17 cellular contexts compared by ENCODE assay signal in the genomic region with DNA sequence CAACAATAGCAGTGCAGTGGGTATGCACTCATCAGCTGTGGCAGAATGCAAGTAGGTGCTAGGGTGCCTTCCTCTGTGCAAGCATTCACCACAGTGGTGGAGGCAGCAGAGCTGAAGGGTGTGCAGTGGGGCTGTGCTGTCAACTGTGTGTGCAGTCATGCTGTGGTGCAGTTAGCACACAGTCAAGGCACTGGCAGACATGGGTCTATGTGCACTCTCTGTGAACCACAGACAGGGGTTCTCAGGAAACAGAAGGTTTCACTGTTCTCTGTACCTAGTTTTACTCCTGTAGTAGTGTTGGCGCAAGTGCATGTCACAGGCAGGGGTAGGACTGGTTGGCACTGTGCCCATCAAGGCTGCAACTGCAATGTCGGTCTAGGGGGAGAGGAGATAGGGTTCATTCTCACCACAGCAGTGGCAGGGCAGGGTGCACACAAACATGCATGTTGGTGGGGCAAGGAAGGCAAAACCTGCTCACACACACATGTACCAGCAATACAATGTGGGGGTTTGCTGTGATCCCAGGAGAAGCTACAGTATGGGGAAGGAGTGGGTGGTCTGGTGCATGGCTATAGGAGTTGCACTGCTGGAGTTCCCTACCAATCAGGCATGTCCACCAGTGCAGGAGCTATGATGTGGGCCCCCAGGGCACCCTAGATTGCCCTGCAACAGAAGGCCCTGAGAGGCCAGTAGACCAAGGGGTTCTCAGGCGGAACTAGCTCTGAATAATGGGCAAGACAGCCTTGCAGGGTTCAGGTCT.
DNase-seq lines count a peak whose midpoint lies in the region; ATAC-seq and TF ChIP-seq lines count a peak whose summit lies in the region.
"Had no signal": no experiment of that assay in that cellular context is flagged by ENCODE, and none has a peak within 500 bp of the region (broad histone marks: within the 10 kb centered on the region; RNA-seq: fewer than 3 reads in every experiment).

No MANE protein-coding gene starts in this region.

- intact Hi-C loops in naive thymus-derived CD4-positive, alpha-beta T cell (cut with micrococcal nuclease), result no loop called here
- intact Hi-C loops in aorta (cut with DNase I), result no loop called here

- H3K27me3 Mint-ChIP-seq in chondrocyte (ENCODE audit: low read depth), result no peaks in the 10 kb centered on the region
- H3K27me3 Mint-ChIP-seq in naive thymus-derived CD4-positive, alpha-beta T cell, result peaks cover 0 to 5% (median 4%) of the 10 kb centered on the region in 5 donors
- H3K27me3 Mint-ChIP-seq: B cell had no signal

- H3K4me3 Mint-ChIP-seq in chondrocyte (ENCODE audit: unreplicated experiment), result no peak overlapping the region
- H3K4me3 Mint-ChIP-seq in naive thymus-derived CD4-positive, alpha-beta T cell, result no peak overlapping the region
- H3K4me3 Mint-ChIP-seq: B cell; CD8-positive, alpha-beta T cell; IgD-negative memory B cell had no signal

- H3K27me3 ChIP-seq in MM.1S (replicated peaks; ENCODE audit: insufficient read depth, low read length) (no peaks in the 10 kb centered on the region), aorta (ENCODE audit: control insufficient read depth in 1 of 2, insufficient read depth in 2 of 2, low read length in 1 of 2) (no peaks in the 10 kb centered on the region)
- no peaks in the 10 kb centered on the region for H3K27me3 ChIP-seq in naive thymus-derived CD4-positive, alpha-beta T cell (ENCODE audit: control insufficient read depth in 2 of 2, insufficient read depth in 2 of 2, low read length in 2 of 2)
- H3K27me3 ChIP-seq: BLaER1 treated with 17β-estradiol and CSF1 and Interleukin-3, amounts not matched to agents 10 nM and 100 nM had no signal

- H3K4me3 ChIP-seq in MM.1S (ENCODE audit: low read length), result no peak overlapping the region
- H3K4me3 ChIP-seq in naive thymus-derived CD4-positive, alpha-beta T cell (ENCODE audit: low read length), result no peak overlapping the region
- H3K4me3 ChIP-seq in aorta (ENCODE audit: low read length in 2 of 2), result no peak overlapping the region
- H3K4me3 ChIP-seq: BLaER1 treated with 17β-estradiol and CSF1 and Interleukin-3, amounts not matched to agents 10 nM and 100 nM; GM23248 had no signal

- H3K9me3 ChIP-seq in MM.1S (replicated peaks; ENCODE audit: insufficient read depth, low read length), result no peaks in the 10 kb centered on the region
- H3K9me3 ChIP-seq in naive thymus-derived CD4-positive, alpha-beta T cell (ENCODE audit: control insufficient read depth in 2 of 3, low read length in 3 of 3), result no peaks in the 10 kb centered on the region
- no peaks in the 10 kb centered on the region for H3K9me3 ChIP-seq in aorta (ENCODE audit: control insufficient read depth, low read length)

- H3K36me3 ChIP-seq in MM.1S (replicated peaks; ENCODE audit: insufficient read depth, low read length) (no peaks in the 10 kb centered on the region), aorta (ENCODE audit: control insufficient read depth in 1 of 2, insufficient read depth in 2 of 2, low read length in 1 of 2) (no peaks in the 10 kb centered on the region)
- no peaks in the 10 kb centered on the region for H3K36me3 ChIP-seq in naive thymus-derived CD4-positive, alpha-beta T cell (ENCODE audit: control insufficient read depth in 2 of 3, insufficient read depth in 3 of 3, low read length in 3 of 3)
- H3K36me3 ChIP-seq: BLaER1 treated with 17β-estradiol and CSF1 and Interleukin-3, amounts not matched to agents 10 nM and 100 nM had no signal

- H3K9me3 Mint-ChIP-seq in chondrocyte (ENCODE audit: low read depth), result peaks cover 19% of the 10 kb centered on the region
- peaks cover 8 to 53% (median 21%) of the 10 kb centered on the region in 11 donors for H3K9me3 Mint-ChIP-seq in naive thymus-derived CD4-positive, alpha-beta T cell

- H4K20me1 ChIP-seq in MM.1S (ENCODE audit: insufficient read depth, low read length), result no peaks in the 10 kb centered on the region
- H4K20me1 ChIP-seq: BLaER1 treated with 17β-estradiol and CSF1 and Interleukin-3, amounts not matched to agents 10 nM and 100 nM had no signal

- no peaks in the 10 kb centered on the region for H3K9me2 ChIP-seq in MM.1S (replicated peaks; ENCODE audit: insufficient read depth, low read length)

- no peak for TF ChIP-seq CTCF in MM.1S (IDR thresholded peaks at IDR 0.05; ENCODE audit: low read length)
- no peak for TF ChIP-seq CTCF in chondrocyte (IDR thresholded peaks at IDR 0.05)

- ATAC-seq in naive thymus-derived CD4-positive, alpha-beta T cell, result peak; percentile 16
- ATAC-seq in aorta (ENCODE audit: low FRiP score) (peak; percentile 50), HG03432 (IDR thresholded peaks at IDR 0.05; ENCODE audit: unreplicated experiment) (no peak), HG03108 (IDR thresholded peaks at IDR 0.05; ENCODE audit: unreplicated experiment) (no peak)
- ATAC-seq: CD8-positive, alpha-beta T cell; HepG2 had no signal

- no peak overlapping the region for H2AFZ ChIP-seq in MM.1S (ENCODE audit: low read length)
- H2AFZ ChIP-seq: GM23248 had no signal

- no peaks in the 10 kb centered on the region for H3F3A ChIP-seq in MM.1S (ENCODE audit: insufficient read depth, low read length)

- H3K36me3 Mint-ChIP-seq in chondrocyte (ENCODE audit: low read depth), result no peaks in the 10 kb centered on the region
- peaks cover 0 to 4% (median 0%) of the 10 kb centered on the region in 5 donors for H3K36me3 Mint-ChIP-seq in naive thymus-derived CD4-positive, alpha-beta T cell
- H3K36me3 Mint-ChIP-seq: CD8-positive, alpha-beta T cell; IgD-negative memory B cell had no signal

- H3K4me1 ChIP-seq in MM.1S (ENCODE audit: low read length) (no peaks in the 10 kb centered on the region), aorta (ENCODE audit: control insufficient read depth in 1 of 2, insufficient read depth in 2 of 2, low read length in 2 of 2) (no peaks in the 10 kb centered on the region)
- no peaks in the 10 kb centered on the region for H3K4me1 ChIP-seq in naive thymus-derived CD4-positive, alpha-beta T cell (ENCODE audit: control insufficient read depth in 2 of 2, insufficient read depth in 2 of 2, low read length in 2 of 2)
- H3K4me1 ChIP-seq: BLaER1 treated with 17β-estradiol and CSF1 and Interleukin-3, amounts not matched to agents 10 nM and 100 nM had no signal

- POLR2A ChIA-PET in naive thymus-derived CD4-positive, alpha-beta T cell (lab: Charles Lee), result no interaction called here

- H3K27ac Mint-ChIP-seq in chondrocyte (ENCODE audit: unreplicated experiment), result no peak overlapping the region
- no peak overlapping the region for H3K27ac Mint-ChIP-seq in naive thymus-derived CD4-positive, alpha-beta T cell
- H3K27ac Mint-ChIP-seq: B cell; CD8-positive, alpha-beta T cell; IgD-negative memory B cell had no signal

- H3K27ac ChIP-seq in MM.1S (ENCODE audit: low read length), result no peak overlapping the region
- no peak overlapping the region for H3K27ac ChIP-seq in naive thymus-derived CD4-positive, alpha-beta T cell (ENCODE audit: low read depth, low read length)
- no peak overlapping the region for H3K27ac ChIP-seq in aorta (ENCODE audit: low read depth in 1 of 2, low read length in 2 of 2)
- H3K27ac ChIP-seq: BLaER1 treated with 17β-estradiol and CSF1 and Interleukin-3, amounts not matched to agents 10 nM and 100 nM; GM23248 had no signal

- no peaks in the 10 kb centered on the region for H3K79me2 ChIP-seq in MM.1S (ENCODE audit: low read length)

- no peak overlapping the region for H3K9ac ChIP-seq in MM.1S (ENCODE audit: low read length)
- H3K9ac ChIP-seq: BLaER1 treated with 17β-estradiol and CSF1 and Interleukin-3, amounts not matched to agents 10 nM and 100 nM; GM23248 had no signal

- DNase-seq in MM.1S (peak; percentile 37), chondrocyte (ENCODE audit: low spot score) (peak; percentile 41), aorta (no peak), NCI-H226 (no peak)
- DNase-seq in naive thymus-derived CD4-positive, alpha-beta T cell, result no peak
- DNase-seq: Calu3; CD8-positive, alpha-beta T cell; DMS79 treated with DMSO at 0.1 percent for 48 hours; GF-D8; GM23248; HCEC 1CT had no signal

- H3K4me2 ChIP-seq in MM.1S (ENCODE audit: low read depth, low read length), result no peak overlapping the region
- H3K4me2 ChIP-seq: BLaER1 treated with 17β-estradiol and CSF1 and Interleukin-3, amounts not matched to agents 10 nM and 100 nM had no signal

- WGBS in aorta, 2 donors, result 59 to 72% methylated on average over 3 of the region's 3 CpGs

- H3K4me1 Mint-ChIP-seq in chondrocyte (ENCODE audit: low read depth), result no peaks in the 10 kb centered on the region
- H3K4me1 Mint-ChIP-seq in naive thymus-derived CD4-positive, alpha-beta T cell, result no peaks in the 10 kb centered on the region
- H3K4me1 Mint-ChIP-seq: B cell, IgD-negative memory B cell had no signal

- CTCF ChIA-PET in naive thymus-derived CD4-positive, alpha-beta T cell (lab: Charles Lee), result no interaction called here

Comparison
In these comparisons a context has a peak if more than half of its experiments do, and no peak if none do; other contexts are left out.
1. DNase-seq: peak in MM.1S (single experiment) and chondrocyte (single experiment); none in naive thymus-derived CD4-positive, alpha-beta T cell (0 of 9), aorta (0 of 2) and NCI-H226 (single experiment).
2. ATAC-seq: peak in naive thymus-derived CD4-positive, alpha-beta T cell (single experiment) and aorta (single experiment); none in HG03432 (single experiment) and HG03108 (single experiment).